Comparison of ENCODE assay signal across 35 cellular contexts in the genomic region with DNA sequence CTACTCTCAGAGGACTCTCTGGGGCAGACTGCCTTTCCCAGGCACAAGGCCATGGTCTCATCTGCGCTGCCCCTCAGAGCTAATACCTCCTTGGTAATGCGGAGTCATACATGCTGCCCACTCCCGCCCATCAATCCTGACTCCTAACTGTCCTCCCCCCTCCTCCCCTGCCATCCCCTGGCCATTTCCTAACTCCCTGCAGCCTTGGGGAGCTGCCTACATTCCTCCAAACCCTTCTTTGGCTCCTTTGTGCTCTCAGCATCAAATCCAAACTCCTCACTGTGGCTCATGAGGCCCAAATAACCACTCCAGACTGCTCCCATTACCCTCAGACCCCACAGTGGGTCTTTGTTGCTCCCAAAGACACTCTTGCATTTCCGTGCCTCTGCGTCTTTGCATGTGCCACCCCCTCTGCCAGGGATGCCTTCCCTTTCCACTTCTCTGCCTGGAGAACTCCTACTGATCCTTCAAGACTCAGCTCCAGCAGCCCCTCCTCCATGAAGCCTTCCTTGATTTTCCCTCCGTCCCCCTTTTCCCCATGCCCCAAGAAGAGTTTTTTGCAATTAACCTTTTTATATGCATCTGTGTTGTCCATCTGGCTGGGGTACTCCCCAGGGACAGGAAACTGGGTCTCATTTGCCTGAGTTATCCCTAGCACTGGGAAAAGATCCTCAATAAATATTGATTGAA. TPM values are rescaled to one million over a fixed set of nuclear protein-coding genes. Genes with fewer than 3 reads are reported as not detected.
"Had no signal": no experiment of that assay in that cellular context is flagged by ENCODE, and none has a peak within 500 bp of the region (broad histone marks: within the 10 kb centered on the region; RNA-seq: fewer than 3 reads in every experiment).

No MANE protein-coding gene starts in this region.

- H3K27me3 ChIP-seq: gastrocnemius medialis, right atrium auricular region had no signal

- ATAC-seq: esophagus mucosa; gastrocnemius medialis; heart left ventricle; left colon; mucosa of descending colon; natural killer cell treated with Interleukin-12 subunit alpha and Interleukin-12 subunit beta and Interleukin-15 and Interleukin-18, amount 100 ng/mL, for 72 hours; stimulated activated effector memory CD8-positive, alpha-beta T cell treated with anti-CD3 and anti-CD28 coated beads, Interleukin-12 subunit alpha, Interleukin-12 subunit beta, amount 100 ng/mL, for 72 hours; stimulated activated naive CD8-positive, alpha-beta T cell treated with anti-CD3 and anti-CD28 coated beads, Interleukin-15, Interleukin-2, amounts not matched to agents 100 U/mL and 50 U/mL, for 24 hours had no signal

- H3K4me2 ChIP-seq: hepatocyte, neural progenitor cell had no signal

- H3K27ac Mint-ChIP-seq: dendritic cell treated with granulocyte-macrophage colony-stimulating factor and Interleukin-4, amounts not matched to agents 40 ng/mL and 50 ng/mL, for 4 days; endodermal cell; immature natural killer cell; mesothelial cell of epicardium; naive B cell; natural killer cell treated with Interleukin-12 subunit alpha and Interleukin-12 subunit beta and Interleukin-15 and Interleukin-18, amount 100 ng/mL, for 72 hours; neural progenitor cell; stimulated activated effector memory CD8-positive, alpha-beta T cell treated with anti-CD3 and anti-CD28 coated beads, Interleukin-12 subunit alpha, Interleukin-12 subunit beta, amount 100 ng/mL, for 72 hours had no signal

- H3K36me3 Mint-ChIP-seq: immature natural killer cell; mesothelial cell of epicardium; naive B cell; natural killer cell treated with Interleukin-12 subunit alpha and Interleukin-12 subunit beta and Interleukin-15 and Interleukin-18, amount 100 ng/mL, for 72 hours; neural progenitor cell; stimulated activated effector memory CD8-positive, alpha-beta T cell treated with anti-CD3 and anti-CD28 coated beads, Interleukin-12 subunit alpha, Interleukin-12 subunit beta, amount 100 ng/mL, for 72 hours had no signal

- H3K4me1 Mint-ChIP-seq: endodermal cell, immature natural killer cell, mesothelial cell of epicardium had no signal

- H3K27ac ChIP-seq: colonic mucosa, epithelial cell of prostate, gastrocnemius medialis, heart left ventricle, hepatocyte, neural progenitor cell, prostate gland, right atrium auricular region, sigmoid colon, thoracic aorta, tibial nerve, upper lobe of left lung had no signal

- H3K9ac ChIP-seq: neural progenitor cell had no signal

- H3K79me2 ChIP-seq: hepatocyte had no signal

- H3K9me3 ChIP-seq: colonic mucosa, gastrocnemius medialis, heart left ventricle, mucosa of descending colon, prostate gland, right atrium auricular region, sigmoid colon, thoracic aorta, tibial nerve, upper lobe of left lung had no signal

- H3K4me3 Mint-ChIP-seq: dendritic cell treated with granulocyte-macrophage colony-stimulating factor and Interleukin-4, amounts not matched to agents 40 ng/mL and 50 ng/mL, for 4 days; endodermal cell; immature natural killer cell; mesothelial cell of epicardium; naive B cell; natural killer cell treated with Interleukin-12 subunit alpha and Interleukin-12 subunit beta and Interleukin-15 and Interleukin-18, amount 100 ng/mL, for 72 hours; neural progenitor cell; stimulated activated effector memory CD8-positive, alpha-beta T cell treated with anti-CD3 and anti-CD28 coated beads, Interleukin-12 subunit alpha, Interleukin-12 subunit beta, amount 100 ng/mL, for 72 hours had no signal

- H3K4me3 ChIP-seq: colonic mucosa, gastrocnemius medialis, heart left ventricle, hepatocyte, lung, mucosa of descending colon, neural progenitor cell, prostate gland, right atrium auricular region, sigmoid colon, thoracic aorta, tibial nerve, upper lobe of left lung had no signal

- H3K4me1 ChIP-seq: colonic mucosa, gastrocnemius medialis, prostate gland had no signal

- H3K9me3 Mint-ChIP-seq: dendritic cell treated with granulocyte-macrophage colony-stimulating factor and Interleukin-4, amounts not matched to agents 40 ng/mL and 50 ng/mL, for 4 days; endodermal cell; immature natural killer cell; mesothelial cell of epicardium; naive B cell; natural killer cell treated with Interleukin-12 subunit alpha and Interleukin-12 subunit beta and Interleukin-15 and Interleukin-18, amount 100 ng/mL, for 72 hours; neural progenitor cell; stimulated activated effector memory CD8-positive, alpha-beta T cell treated with anti-CD3 and anti-CD28 coated beads, Interleukin-12 subunit alpha, Interleukin-12 subunit beta, amount 100 ng/mL, for 72 hours had no signal

- H2AFZ ChIP-seq: hepatocyte, neural progenitor cell had no signal

- H3K36me3 ChIP-seq: colonic mucosa, gastrocnemius medialis, heart left ventricle, neural progenitor cell, prostate gland, right atrium auricular region, sigmoid colon, thoracic aorta, tibial nerve, upper lobe of left lung had no signal

- DNase-seq: colonic mucosa; effector CD8-positive, alpha-beta T cell; endodermal cell; foreskin fibroblast; gastrocnemius medialis; heart left ventricle; immature natural killer cell; islet precursor cell; kidney glomerular epithelial cell; left colon; mesenchymal stem cell; mucosa of descending colon; naive B cell; nucleus accumbens; sigmoid colon; stimulated activated CD4-positive, alpha-beta T cell treated with anti-CD3 and anti-CD28 coated beads, Interleukin-2, amount 100 ng/mL, for 24 hours; stimulated activated CD4-positive, alpha-beta T cell treated with anti-CD3 and anti-CD28 coated beads, Interleukin-4, amount 100 ng/mL, for 24 hours; stimulated activated naive CD8-positive, alpha-beta T cell treated with anti-CD3 and anti-CD28 coated beads, Interleukin-15, Interleukin-2, amounts not matched to agents 100 U/mL and 50 U/mL, for 24 hours; substantia nigra; upper lobe of left lung had no signal

- FAIRE-seq: urothelium cell line had no signal

RNA-seq across cellular contexts. Expression of a gene that starts 5.5 kb away (rescaled TPM):
- total RNA-seq: glomerular endothelial cell; mesothelial cell of epicardium; natural killer cell treated with Interleukin-12 subunit alpha and Interleukin-12 subunit beta and Interleukin-15 and Interleukin-18, amount 100 ng/mL, for 72 hours; thoracic aorta had no signal
- polyA plus RNA-seq: immature natural killer cell, lung had no signal
